In the genomic region with DNA sequence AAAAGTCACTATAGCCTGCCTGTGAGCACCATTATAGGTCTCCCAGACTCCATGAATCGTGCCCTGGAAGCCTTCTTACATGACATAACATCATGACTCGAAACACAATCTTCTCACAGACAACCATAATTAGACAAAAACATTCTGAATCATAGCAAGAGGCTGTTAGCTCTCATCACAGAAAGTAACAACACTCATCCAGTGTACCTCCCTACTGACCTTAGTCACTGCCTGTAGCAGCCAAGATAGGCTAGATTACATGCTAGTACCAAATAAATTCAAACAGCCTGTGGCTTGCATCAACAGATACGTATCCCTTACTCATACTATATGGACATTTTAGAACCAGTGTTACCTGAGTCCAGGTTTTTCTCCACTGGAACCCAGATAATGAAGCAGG, we compare ENCODE assay signal across 17 cellular contexts.
DNase-seq lines count a peak whose midpoint lies in the region; TF ChIP-seq lines count a peak whose summit lies in the region.
"Had no signal": no experiment of that assay in that cellular context is flagged by ENCODE, and none has a peak within 500 bp of the region (broad histone marks: within the 10 kb centered on the region; RNA-seq: fewer than 3 reads in every experiment).

No MANE protein-coding gene starts in this region.

- H3K36me3 ChIP-seq in Peyer's patch, result no peaks in the 10 kb centered on the region
- H3K36me3 ChIP-seq: pancreas had no signal

- H3K4me3 ChIP-seq in fibroblast of pulmonary artery (replicated peaks; ENCODE audit: low read depth, low read length) (no peak overlapping the region), Peyer's patch (no peak overlapping the region)
- H3K4me3 ChIP-seq: GM23248, pancreas, SK-N-MC had no signal

- no peak overlapping the region for H3K27ac ChIP-seq in Peyer's patch
- H3K27ac ChIP-seq: GM23248, pancreas, SK-N-MC had no signal

- TF ChIP-seq CTCF in fibroblast of pulmonary artery (IDR thresholded peaks at IDR 0.05; ENCODE audit: low read length, missing control alignments) (no peak), Peyer's patch (IDR thresholded peaks at IDR 0.05) (no peak)

- H3K27me3 ChIP-seq in Peyer's patch, result no peaks in the 10 kb centered on the region
- H3K27me3 ChIP-seq: pancreas had no signal

- DNase-seq in Daoy (ENCODE audit: low read depth) (peak; percentile 91), NCI-H146 treated with DMSO at 0.1 percent for 48 hours (lab: John Stamatoyannopoulos, UW; ENCODE audit: unreplicated experiment) (peak; percentile 37), SHP77 (lab: John Stamatoyannopoulos, UW) (peak; percentile 56 to 61), fibroblast of pulmonary artery (ENCODE audit: low read depth) (peak; percentile 39), NCI-H2196 (lab: John Stamatoyannopoulos, UW; ENCODE audit: unreplicated experiment) (no peak), Peyer's patch (no peak), GM03348 (ENCODE audit: low spot score) (no peak), DMS114 treated with DMSO at 0.1 percent for 48 hours (lab: John Stamatoyannopoulos, UW; ENCODE audit: unreplicated experiment) (no peak)
- DNase-seq: activated naive CD8-positive, alpha-beta T cell treated with anti-CD3 and anti-CD28 coated beads, Interleukin-2, amount 10 ng/mL, durations not matched to agents 7 days and 5 days; CD4-positive, alpha-beta T cell; DMS79; GM23248; immature natural killer cell; naive thymus-derived CD4-positive, alpha-beta T cell; pancreas; stimulated activated CD4-positive, alpha-beta T cell treated with anti-CD3 and anti-CD28 coated beads, Interleukin-4, amount 100 ng/mL, for 1 hour had no signal

- H3K9me3 ChIP-seq in Peyer's patch, result no peaks in the 10 kb centered on the region
- H3K9me3 ChIP-seq: pancreas had no signal

- H3K4me1 ChIP-seq in Peyer's patch, result no peaks in the 10 kb centered on the region
- H3K4me1 ChIP-seq: pancreas had no signal

- no peak for TF ChIP-seq POLR2A in Peyer's patch (IDR thresholded peaks at IDR 0.05)

Comparison
In these comparisons a context has a peak if more than half of its experiments do, and no peak if none do; other contexts are left out.
1. DNase-seq: peak in Daoy (single experiment), NCI-H146 treated with DMSO at 0.1 percent for 48 hours (single experiment), SHP77 (2 of 2) and fibroblast of pulmonary artery (single experiment); none in NCI-H2196 (single experiment), Peyer's patch (0 of 3), GM03348 (single experiment) and DMS114 treated with DMSO at 0.1 percent for 48 hours (single experiment).